Comparison of ENCODE assay signal across 1 cellular context in the genomic region with DNA sequence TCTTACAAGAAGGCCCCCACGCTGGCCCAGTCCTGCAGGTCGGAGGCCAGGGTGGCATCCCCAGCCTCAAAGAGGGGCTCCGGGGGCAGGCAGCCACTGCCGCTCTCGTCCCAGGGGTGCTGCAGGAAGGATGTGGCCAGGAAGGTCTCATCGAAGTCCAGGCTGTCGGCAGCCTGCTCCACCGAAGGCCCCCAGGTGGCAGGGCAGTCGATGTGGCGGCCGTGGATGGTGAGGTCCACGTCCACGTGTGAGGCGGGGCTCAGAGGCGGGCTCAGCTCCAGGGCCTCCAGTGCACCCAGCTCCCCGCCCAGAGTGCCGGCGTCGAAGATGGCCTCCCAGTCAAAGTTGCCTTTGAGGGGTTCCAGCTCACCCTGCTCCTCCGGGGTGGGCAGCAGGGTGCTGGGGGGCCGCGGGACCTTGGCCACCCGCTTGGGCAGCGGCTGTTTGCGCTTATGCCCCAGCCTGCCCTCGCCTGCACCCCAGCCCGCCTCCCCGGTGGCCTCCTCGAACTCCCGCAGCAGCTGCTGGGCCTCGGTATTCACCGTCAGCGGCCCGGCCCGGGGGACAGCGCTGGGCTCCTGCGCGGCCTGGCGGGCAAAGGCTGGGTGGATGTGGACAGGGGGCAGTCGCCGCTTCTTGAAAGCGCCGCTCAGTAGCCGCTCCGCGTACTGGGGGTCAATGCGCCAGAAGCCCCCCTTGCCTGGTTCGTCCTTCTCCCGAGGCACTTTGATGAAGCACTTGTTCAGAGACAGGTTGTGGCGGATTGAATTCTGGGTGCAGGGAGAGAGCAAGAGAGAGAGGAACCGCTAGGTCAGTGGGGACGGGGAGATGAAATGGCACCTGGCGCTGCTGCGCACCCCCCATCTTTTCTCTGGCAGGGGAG.
TF ChIP-seq lines count a peak whose summit lies in the region.

No MANE protein-coding gene starts in this region.

TF ChIP-seq in neural cell, 6 proteins besides CTCF, POLR2A, EP300 and RAD21:
- TF ChIP-seq MXI1 (conservative IDR thresholded peaks at IDR 0.05; ENCODE audit: poor library complexity, severe bottlenecking): no peak
- no peak for TF ChIP-seq EZH2 (IDR thresholded peaks at IDR 0.05; ENCODE audit: borderline replicate concordance, insufficient read depth, low read length, poor library complexity, severe bottlenecking)
- TF ChIP-seq TAF1 (IDR thresholded peaks at IDR 0.05; ENCODE audit: low read depth): peak; percentile 16
- no peak for TF ChIP-seq REST (IDR thresholded peaks at IDR 0.05; ENCODE audit: borderline replicate concordance)
- peak; percentile 23 for TF ChIP-seq POLR2AphosphoS5 (IDR thresholded peaks at IDR 0.05)
- TF ChIP-seq SMC3 (conservative IDR thresholded peaks at IDR 0.05; ENCODE audit: poor library complexity): no peak
